In the genomic region with DNA sequence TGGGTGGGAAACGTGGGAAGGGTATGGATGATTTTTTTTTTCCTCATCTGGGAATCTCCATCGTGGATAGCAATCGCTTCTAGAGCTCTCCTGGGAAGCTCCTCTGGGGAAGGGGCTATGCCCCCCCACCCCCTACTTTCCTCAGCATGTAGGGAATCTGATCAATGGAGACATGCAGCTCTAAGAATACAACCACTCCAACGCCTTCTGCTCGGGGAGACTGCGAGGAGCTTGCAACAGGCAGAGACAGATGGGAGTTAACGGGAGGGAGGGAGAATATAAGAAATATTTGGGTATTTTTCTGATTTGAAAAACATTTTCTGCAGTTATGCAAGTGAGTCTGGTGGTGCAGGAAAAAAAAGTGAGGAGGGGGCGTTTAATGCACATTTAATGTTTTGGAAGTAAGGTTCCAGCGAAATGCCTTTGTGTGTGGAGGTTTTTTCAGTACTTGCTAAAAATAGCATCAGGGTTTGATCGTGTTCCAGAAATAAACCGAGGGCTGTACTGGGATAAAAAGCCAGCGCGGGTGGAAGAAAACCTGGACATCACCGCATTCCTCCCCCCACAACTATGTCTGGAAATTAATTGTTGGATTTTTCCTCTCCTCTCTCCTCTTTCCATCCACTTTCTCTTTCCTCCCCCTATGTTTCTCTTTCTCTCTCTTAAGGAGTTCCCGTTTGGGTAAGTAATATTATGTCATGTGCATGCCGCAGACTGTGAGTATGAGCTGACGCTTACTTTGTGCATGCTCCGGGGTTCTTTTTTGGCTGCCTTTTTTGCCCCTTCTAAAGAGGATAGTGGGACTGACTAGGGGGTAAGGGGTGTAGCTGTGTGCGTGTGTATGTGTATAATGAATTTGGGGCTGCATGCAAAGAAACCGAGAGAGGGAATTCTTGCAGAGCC, we compare ENCODE assay signal across 8 cellular contexts.
DNase-seq lines count a peak whose midpoint lies in the region; TF ChIP-seq lines count a peak whose summit lies in the region.

No MANE protein-coding gene starts in this region.

- H3K79me2 ChIP-seq in smooth muscle cell (ENCODE audit: low read depth), result no peaks in the 10 kb centered on the region

- POLR2A ChIA-PET in activated CD4-positive, alpha-beta memory T cell treated with anti-CD3 and anti-CD28 coated beads for 36 hours (lab: Charles Lee), result interaction anchor here (0.7 kb wide), 1 partner anchor 228 kb away, joined by 3 read pairs; no protein-coding TSS in a partner anchor

- no peaks in the 10 kb centered on the region for H3K36me3 ChIP-seq in SJCRH30
- no peaks in the 10 kb centered on the region for H3K36me3 ChIP-seq in right atrium auricular region
- no peaks in the 10 kb centered on the region for H3K36me3 ChIP-seq in smooth muscle cell (ENCODE audit: low read depth)

- H3K27me3 Mint-ChIP-seq in activated T-cell treated with anti-CD3 and anti-CD28 coated beads, Interleukin-2, amount 50 U/mL, for 24 hours, result peaks cover 97% of the 10 kb centered on the region
- peaks cover 85% of the 10 kb centered on the region for H3K27me3 Mint-ChIP-seq in activated CD4-positive, alpha-beta memory T cell treated with anti-CD3 and anti-CD28 coated beads for 36 hours
- H3K27me3 Mint-ChIP-seq in immature natural killer cell (ENCODE audit: low read depth in 3 of 3), result peaks cover 26 to 35% (median 34%) of the 10 kb centered on the region in 3 donors

- H3K27ac Mint-ChIP-seq in activated T-cell treated with anti-CD3 and anti-CD28 coated beads, Interleukin-2, amount 50 U/mL, for 24 hours, result no peak overlapping the region
- no peak overlapping the region for H3K27ac Mint-ChIP-seq in activated CD4-positive, alpha-beta memory T cell treated with anti-CD3 and anti-CD28 coated beads for 36 hours
- H3K27ac Mint-ChIP-seq in immature natural killer cell, result no peak overlapping the region

- H3K4me3 ChIP-seq in SJCRH30, result peak overlapping the region; percentile 54
- H3K4me3 ChIP-seq in right atrium auricular region, result peak overlapping the region; percentile 29 to 40
- H3K4me3 ChIP-seq in smooth muscle cell, result peak overlapping the region; percentile 49

- H3K27me3 ChIP-seq in SJCRH30 (0 out of 2 replicates have a peak, but pooled peaks cover 3% of the 10 kb centered on the region), right atrium auricular region (peaks cover 12 to 23% of the 10 kb centered on the region in 2 donors), smooth muscle cell (ENCODE audit: low read depth) (peaks cover 88% of the 10 kb centered on the region)

- no peaks in the 10 kb centered on the region for H3K36me3 Mint-ChIP-seq in activated T-cell treated with anti-CD3 and anti-CD28 coated beads, Interleukin-2, amount 50 U/mL, for 24 hours (ENCODE audit: low read depth)
- H3K36me3 Mint-ChIP-seq in activated CD4-positive, alpha-beta memory T cell treated with anti-CD3 and anti-CD28 coated beads for 36 hours, result peaks cover 2% of the 10 kb centered on the region
- H3K36me3 Mint-ChIP-seq in immature natural killer cell, result peaks cover 0 to 6% (median 0%) of the 10 kb centered on the region in 3 donors

- intact Hi-C loops in activated CD4-positive, alpha-beta memory T cell treated with anti-CD3 and anti-CD28 coated beads for 36 hours (cut with micrococcal nuclease), result loop anchor here (2.0 to 10.0 kb wide), 3 partner anchors 69 to 739 kb away; a partner anchor contains a TSS

- H3K9ac ChIP-seq in smooth muscle cell (ENCODE audit: low read depth), result peak overlapping the region; percentile 7

- H3F3A ChIP-seq in smooth muscle cell (ENCODE audit: low read depth), result no peaks in the 10 kb centered on the region

- no peaks in the 10 kb centered on the region for H3K9me3 Mint-ChIP-seq in activated T-cell treated with anti-CD3 and anti-CD28 coated beads, Interleukin-2, amount 50 U/mL, for 24 hours
- H3K9me3 Mint-ChIP-seq in activated CD4-positive, alpha-beta memory T cell treated with anti-CD3 and anti-CD28 coated beads for 36 hours, result no peaks in the 10 kb centered on the region
- peaks cover 0 to 5% (median 3%) of the 10 kb centered on the region in 6 donors for H3K9me3 Mint-ChIP-seq in immature natural killer cell

- peak overlapping the region; percentile 94 for H3K4me2 ChIP-seq in smooth muscle cell

- H3K27ac ChIP-seq in SJCRH30 (no peak overlapping the region), right atrium auricular region (no peak overlapping the region), smooth muscle cell (ENCODE audit: low read depth) (no peak overlapping the region)

- H3K4me1 Mint-ChIP-seq in activated T-cell treated with anti-CD3 and anti-CD28 coated beads, Interleukin-2, amount 50 U/mL, for 24 hours (ENCODE audit: low read depth), result peaks cover 45% of the 10 kb centered on the region
- H3K4me1 Mint-ChIP-seq in activated CD4-positive, alpha-beta memory T cell treated with anti-CD3 and anti-CD28 coated beads for 36 hours (ENCODE audit: low read depth), result peaks cover 33% of the 10 kb centered on the region
- peaks cover 14% of the 10 kb centered on the region in 2 donors for H3K4me1 Mint-ChIP-seq in immature natural killer cell

- no peak overlapping the region for H3K4me3 Mint-ChIP-seq in activated T-cell treated with anti-CD3 and anti-CD28 coated beads, Interleukin-2, amount 50 U/mL, for 24 hours
- no peak overlapping the region for H3K4me3 Mint-ChIP-seq in activated CD4-positive, alpha-beta memory T cell treated with anti-CD3 and anti-CD28 coated beads for 36 hours
- peak overlapping the region in 1 of 5 donors; percentile 53 for H3K4me3 Mint-ChIP-seq in immature natural killer cell

- DNase-seq in NCI-H82 (lab: John Stamatoyannopoulos, UW), result peak; percentile 27
- DNase-seq in NCI-H82 treated with DMSO at 0.1 percent for 48 hours (lab: John Stamatoyannopoulos, UW; ENCODE audit: unreplicated experiment), result no peak
- peak in 1 of 2 experiments; percentile 26 for DNase-seq in SJCRH30
- DNase-seq in right atrium auricular region (ENCODE audit: low spot score), result no peak
- DNase-seq in smooth muscle cell (lab: John Stamatoyannopoulos, UW; ENCODE audit: unreplicated experiment), result no peak
- DNase-seq in activated T-cell treated with anti-CD3 and anti-CD28 coated beads, Interleukin-2, amount 50 U/mL, for 24 hours, result no peak
- no peak for DNase-seq in activated CD4-positive, alpha-beta memory T cell treated with anti-CD3 and anti-CD28 coated beads for 36 hours
- DNase-seq in immature natural killer cell, result no peak

- H3K9me3 ChIP-seq in SJCRH30 (replicated peaks), result no peaks in the 10 kb centered on the region
- no peaks in the 10 kb centered on the region for H3K9me3 ChIP-seq in right atrium auricular region
- no peaks in the 10 kb centered on the region for H3K9me3 ChIP-seq in smooth muscle cell (replicated peaks; ENCODE audit: low read depth)

- TF ChIP-seq CTCF in right atrium auricular region (IDR thresholded peaks at IDR 0.05) (no peak), smooth muscle cell (IDR thresholded peaks at IDR 0.05; ENCODE audit: borderline replicate concordance, insufficient read depth, poor library complexity, severe bottlenecking) (no peak)

- 15% methylated on average over 20 of the region's 20 CpGs for WGBS in smooth muscle cell (ENCODE audit: low lambda C conversion rate)

- H3K4me1 ChIP-seq in SJCRH30 (peaks cover 8% of the 10 kb centered on the region; the same call in 1 of the 2 replicates), right atrium auricular region (peaks cover 0 to 71% of the 10 kb centered on the region in 2 donors), smooth muscle cell (ENCODE audit: low read depth) (peaks cover 29% of the 10 kb centered on the region)

- H2AFZ ChIP-seq in smooth muscle cell (ENCODE audit: low read depth), result peak overlapping the region; percentile 70

- no peaks in the 10 kb centered on the region for H4K20me1 ChIP-seq in smooth muscle cell (ENCODE audit: low read depth)

- CTCF ChIA-PET in activated CD4-positive, alpha-beta memory T cell treated with anti-CD3 and anti-CD28 coated beads for 36 hours (lab: Charles Lee), result interaction anchor here (0.9 to 4.7 kb wide), 3 partner anchors 9 to 275 kb away, joined by 3 to 28 read pairs (median 4); no protein-coding TSS in a partner anchor
